27 cellular contexts compared by ENCODE assay signal in genomic region chr9:127056446-127056845, GRCh38.
"Had no signal": no experiment of that assay in that cellular context is flagged by ENCODE, and none has a peak within 500 bp of the region (broad histone marks: within the 10 kb centered on the region; RNA-seq: fewer than 3 reads in every experiment).

No MANE protein-coding gene starts in this region.

- H3K27me3 Mint-ChIP-seq: activated naive CD8-positive, alpha-beta T cell treated with anti-CD3 and anti-CD28 coated beads, Interleukin-2, amount 50 U/mL, for 24 hours; activated T-cell treated with anti-CD3 and anti-CD28 coated beads, Interleukin-2, amount 50 U/mL, for 24 hours had no signal

- FAIRE-seq: K562 had no signal

- H3K4me3 ChIP-seq: ascending aorta, body of pancreas, K562, Peyer's patch, SJSA1 had no signal

- H3K27ac ChIP-seq: body of pancreas, Peyer's patch, SJSA1 had no signal

- H3K27ac Mint-ChIP-seq: activated CD8-positive, alpha-beta T cell treated with anti-CD3 and anti-CD28 coated beads, Interleukin-2, amount 10 ng/mL, durations not matched to agents 7 days and 5 days; activated naive CD4-positive, alpha-beta T cell treated with anti-CD3 and anti-CD28 coated beads, Interleukin-2, amount 50 U/mL, for 72 hours; activated naive CD8-positive, alpha-beta T cell treated with anti-CD3 and anti-CD28 coated beads, Interleukin-2, amount 50 U/mL, for 24 hours; activated T-cell treated with anti-CD3 and anti-CD28 coated beads, Interleukin-2, amount 50 U/mL, for 24 hours; T-helper 1 cell treated with Interleukin-12 subunit alpha and Interleukin-12 subunit beta and Interleukin-4 antibody, amounts not matched to agents 30 μg/mL and 1 μg/mL, for 36 hours; WTC11 had no signal

- ATAC-seq: activated CD8-positive, alpha-beta T cell treated with anti-CD3 and anti-CD28 coated beads, Interleukin-2, amount 10 ng/mL, durations not matched to agents 7 days and 5 days; activated naive CD4-positive, alpha-beta T cell treated with anti-CD3 and anti-CD28 coated beads, Interleukin-2, amount 50 U/mL, for 72 hours; activated naive CD8-positive, alpha-beta T cell treated with anti-CD3 and anti-CD28 coated beads, Interleukin-2, amount 50 U/mL, for 24 hours; body of pancreas; K562; WTC11 had no signal

- H3K9me3 Mint-ChIP-seq: activated naive CD4-positive, alpha-beta T cell treated with anti-CD3 and anti-CD28 coated beads, Interleukin-2, amount 50 U/mL, for 72 hours; activated naive CD8-positive, alpha-beta T cell treated with anti-CD3 and anti-CD28 coated beads, Interleukin-2, amount 50 U/mL, for 24 hours; activated T-cell treated with anti-CD3 and anti-CD28 coated beads, Interleukin-2, amount 50 U/mL, for 24 hours; T-helper 1 cell treated with Interleukin-12 subunit alpha and Interleukin-12 subunit beta and Interleukin-4 antibody, amounts not matched to agents 30 μg/mL and 1 μg/mL, for 36 hours; WTC11 had no signal

- H3K4me1 ChIP-seq: body of pancreas, SJSA1 had no signal

- H3K36me3 Mint-ChIP-seq: activated naive CD4-positive, alpha-beta T cell treated with anti-CD3 and anti-CD28 coated beads, Interleukin-2, amount 50 U/mL, for 72 hours; WTC11 had no signal

- H3K27me3 ChIP-seq: ascending aorta, body of pancreas, Peyer's patch, SJSA1 had no signal

- H3K36me3 ChIP-seq: ascending aorta, SJSA1 had no signal

- H3K9me3 ChIP-seq: ascending aorta, body of pancreas, Peyer's patch, SJSA1 had no signal

- DNase-seq: activated CD4-positive, alpha-beta T cell treated with anti-CD3 and anti-CD28 coated beads for 48 hours; activated CD4-positive, alpha-beta T cell treated with anti-CD3 and anti-CD28 coated beads, Interleukin-2, amount 50 U/mL, for 4 hours; activated CD4-positive, CD25-positive, alpha-beta regulatory T cell treated with anti-CD3 and anti-CD28 coated beads, Interleukin-2, amount 50 U/mL, for 72 hours; activated CD8-positive, alpha-beta memory T cell treated with anti-CD3 and anti-CD28 coated beads, Interleukin-2, amount 50 U/mL, for 48 hours; activated CD8-positive, alpha-beta T cell treated with anti-CD3 and anti-CD28 coated beads, Interleukin-2, amount 10 ng/mL, durations not matched to agents 7 days and 5 days; activated effector memory CD4-positive, alpha-beta T cell treated with anti-CD3 and anti-CD28 coated beads, Interleukin-2, amount 50 U/mL, for 16 hours; activated naive CD4-positive, alpha-beta T cell treated with Interleukin-2 at 50 U/mL for 16 hours; activated naive CD8-positive, alpha-beta T cell treated with anti-CD3 and anti-CD28 coated beads, Interleukin-2, amount 50 U/mL, for 24 hours; activated T-cell treated with anti-CD3 and anti-CD28 coated beads, Interleukin-2, amount 50 U/mL, for 24 hours; amniotic stem cell; body of pancreas; Karpas-422; NCI-H1105; NCI-H1436; NCI-H1694 treated with DMSO at 0.1 percent for 48 hours; NCI-H2029 treated with DMSO at 0.1 percent for 48 hours; NCI-H446; NCI-H524; Peyer's patch; SHP77; T-helper 9 cell had no signal

- H3K4me3 Mint-ChIP-seq: activated CD8-positive, alpha-beta T cell treated with anti-CD3 and anti-CD28 coated beads, Interleukin-2, amount 10 ng/mL, durations not matched to agents 7 days and 5 days; activated naive CD8-positive, alpha-beta T cell treated with anti-CD3 and anti-CD28 coated beads, Interleukin-2, amount 50 U/mL, for 24 hours; activated T-cell treated with anti-CD3 and anti-CD28 coated beads, Interleukin-2, amount 50 U/mL, for 24 hours; T-helper 1 cell treated with Interleukin-12 subunit alpha and Interleukin-12 subunit beta and Interleukin-4 antibody, amounts not matched to agents 30 μg/mL and 1 μg/mL, for 36 hours; WTC11 had no signal
